In the genomic region with DNA sequence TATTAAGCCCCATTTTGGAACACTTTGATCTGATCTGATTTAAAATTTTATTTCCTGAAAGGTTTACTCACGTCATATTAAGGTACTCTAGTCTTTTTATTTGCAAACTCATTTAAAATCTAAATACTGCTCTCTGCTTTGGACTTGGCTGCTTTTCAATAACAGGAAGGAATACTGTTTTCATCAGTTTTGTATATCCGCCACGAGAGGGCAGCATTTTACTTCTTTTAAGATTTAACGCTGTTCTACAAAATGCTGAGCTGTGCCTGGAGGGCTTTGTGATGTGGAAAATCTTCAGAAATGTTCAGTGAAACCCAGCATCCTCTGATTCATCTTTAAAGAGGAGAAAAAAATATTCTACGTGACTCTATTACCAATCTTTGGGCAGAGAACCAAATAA, we compare ENCODE assay signal across 7 cellular contexts. TPM values are rescaled to one million over a fixed set of nuclear protein-coding genes. Genes with fewer than 3 reads are reported as not detected.
DNase-seq lines count a peak whose midpoint lies in the region; ATAC-seq, FAIRE-seq and TF ChIP-seq lines count a peak whose summit lies in the region.

No MANE protein-coding gene starts in this region.

- H3K9me3 Mint-ChIP-seq in activated naive CD8-positive, alpha-beta T cell treated with anti-CD3 and anti-CD28 coated beads for 36 hours, result no peaks in the 10 kb centered on the region

- no peak overlapping the region for H3K27ac Mint-ChIP-seq in activated naive CD8-positive, alpha-beta T cell treated with anti-CD3 and anti-CD28 coated beads for 36 hours

- H3K4me3 Mint-ChIP-seq in activated naive CD8-positive, alpha-beta T cell treated with anti-CD3 and anti-CD28 coated beads for 36 hours, result no peak overlapping the region

- peak; percentile 55 for ATAC-seq in GM21390 (IDR thresholded peaks at IDR 0.05; ENCODE audit: unreplicated experiment)

- peaks cover 13% of the 10 kb centered on the region for H3K4me1 Mint-ChIP-seq in activated naive CD8-positive, alpha-beta T cell treated with anti-CD3 and anti-CD28 coated beads for 36 hours

- H3K4me3 ChIP-seq in left ventricle myocardium inferior (no peak overlapping the region), small intestine (ENCODE audit: low read depth in 1 of 2, low read length in 2 of 2) (no peak overlapping the region)

- H3K27me3 ChIP-seq in left ventricle myocardium inferior (ENCODE audit: low read depth) (no peaks in the 10 kb centered on the region), small intestine (ENCODE audit: control insufficient read depth in 2 of 2, insufficient read depth in 2 of 2, low read length in 2 of 2) (no peaks in the 10 kb centered on the region)

- no peak for FAIRE-seq in small intestine (lab: Jason Lieb, UNC)

- H3K9me3 ChIP-seq in left ventricle myocardium inferior (replicated peaks) (no peaks in the 10 kb centered on the region), small intestine (ENCODE audit: control insufficient read depth, low read depth) (no peaks in the 10 kb centered on the region)

- WGBS in small intestine, 3 donors, result 1% methylated on average over 5 of the region's 5 CpGs

- H3K36me3 Mint-ChIP-seq in activated naive CD8-positive, alpha-beta T cell treated with anti-CD3 and anti-CD28 coated beads for 36 hours, result no peaks in the 10 kb centered on the region

- H3K4me1 ChIP-seq in left ventricle myocardium inferior (peaks cover 18% of the 10 kb centered on the region), small intestine (ENCODE audit: control insufficient read depth in 2 of 2, insufficient read depth in 1 of 2, low read depth in 1 of 2, low read length in 1 of 2) (no peaks in the 10 kb centered on the region)

- H3K36me3 ChIP-seq in left ventricle myocardium inferior (no peaks in the 10 kb centered on the region), small intestine (ENCODE audit: control insufficient read depth in 2 of 2, insufficient read depth in 2 of 2, low read length in 2 of 2) (no peaks in the 10 kb centered on the region)

- no peak overlapping the region for H3K27ac ChIP-seq in left ventricle myocardium inferior (replicated peaks)
- no peak overlapping the region for H3K27ac ChIP-seq in small intestine (ENCODE audit: low read depth in 1 of 2, low read length in 1 of 2)

- DNase-seq in G401 (ENCODE audit: low spot score) (peak; percentile 84), HS-5 (ENCODE audit: low read depth) (peak; percentile 82), NOMO-1 (lab: John Stamatoyannopoulos, UW; ENCODE audit: unreplicated experiment in 2 of 2) (peak; percentile 30 to 66), left ventricle myocardium inferior (no peak), small intestine (peak; percentile 60)
- DNase-seq in activated naive CD8-positive, alpha-beta T cell treated with anti-CD3 and anti-CD28 coated beads for 36 hours, result peak; percentile 18

- TF ChIP-seq CTCF in left ventricle myocardium inferior (IDR thresholded peaks at IDR 0.05; ENCODE audit: borderline replicate concordance), result peak; percentile 64

- intact Hi-C loops in left ventricle myocardium inferior (cut with micrococcal nuclease), result loop anchor here (5.0 kb wide), 1 partner anchor 209 kb away; a partner anchor contains a TSS

- no peaks in the 10 kb centered on the region for H3K27me3 Mint-ChIP-seq in activated naive CD8-positive, alpha-beta T cell treated with anti-CD3 and anti-CD28 coated beads for 36 hours

- in situ Hi-C loops in G401 (cut with HindIII; ENCODE audit: low sequenced_read_pairs), result no loop called here

RNA-seq across cellular contexts. Expression of a gene that starts 37.5 kb away (rescaled TPM):
- total RNA-seq in G401 (2014; rRNA removed; shearing (Covaris generic)), result not detected in 2 replicates
- total RNA-seq in activated naive CD8-positive, alpha-beta T cell treated with anti-CD3 and anti-CD28 coated beads for 36 hours, result not detected
- total RNA-seq in left ventricle myocardium inferior, result 0.33 TPM
- 1 to 10 TPM in 1 of 3 donors, under 1 TPM in 2; 0.22 to 7.2 (median 0.27) TPM for polyA plus RNA-seq in small intestine
